8 cellular contexts compared by ENCODE assay signal in the genomic region with DNA sequence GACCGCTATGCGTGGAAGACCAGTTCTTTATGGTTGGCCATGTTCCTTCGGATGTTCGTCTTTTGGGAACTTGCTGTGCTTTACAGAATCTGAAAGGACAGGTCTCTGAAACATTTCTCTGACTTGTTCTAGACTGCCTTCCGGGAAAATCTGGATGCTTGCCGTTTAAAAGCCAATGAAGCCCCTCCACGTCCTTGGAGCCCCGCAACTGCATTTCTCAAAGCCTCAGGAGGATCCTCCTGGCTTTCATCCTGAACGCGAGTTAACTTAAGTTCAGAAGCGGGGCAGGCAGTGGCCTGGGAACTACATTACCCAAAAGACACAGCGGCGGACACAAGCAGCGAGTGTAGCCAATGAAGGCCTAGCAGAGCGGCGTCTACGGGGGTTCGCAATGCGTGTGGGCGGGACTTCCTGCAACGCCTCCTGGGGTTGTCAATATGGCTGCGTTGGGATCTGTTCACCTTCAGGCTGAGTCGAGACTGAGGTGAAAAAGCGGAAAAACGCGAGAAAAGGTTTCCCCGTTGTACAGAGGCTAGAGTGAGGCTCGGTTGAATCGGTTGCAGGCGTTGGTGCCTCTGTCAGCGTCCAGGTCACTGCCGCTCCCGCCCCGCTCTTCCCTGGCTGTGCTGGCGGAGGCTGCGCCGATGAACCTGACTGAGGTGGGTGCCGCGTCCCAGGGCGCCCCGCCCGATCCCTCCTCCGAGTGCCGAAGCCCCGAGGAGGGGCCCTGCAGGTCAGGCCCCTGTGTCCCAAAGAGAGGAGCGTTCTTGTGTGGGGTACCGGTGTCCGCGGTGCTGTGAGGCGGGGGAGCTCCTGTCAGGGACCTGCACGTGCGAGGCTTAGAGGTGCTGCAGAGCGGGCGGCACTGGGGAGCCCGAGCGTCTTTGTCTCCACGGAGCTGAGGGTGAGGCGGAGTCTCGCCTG. TPM values are rescaled to one million over a fixed set of nuclear protein-coding genes. Genes with fewer than 3 reads are reported as not detected.
DNase-seq lines count a peak whose midpoint lies in the region; ATAC-seq lines count a peak whose summit lies in the region.

Gene ZNF17 (plus strand): TSS at position 414 of the 924 bp plus-strand sequence. CDS start 2,455 bp downstream, outside the sequence.

- H3K36me3 Mint-ChIP-seq in effector memory CD8-positive, alpha-beta T cell (ENCODE audit: insufficient read depth) = peaks cover 24% of the 10 kb centered on the region
- H3K36me3 Mint-ChIP-seq in memory B cell = peaks cover 16% of the 10 kb centered on the region

- no peaks in the 10 kb centered on the region for H3K27me3 Mint-ChIP-seq in effector memory CD8-positive, alpha-beta T cell
- H3K27me3 Mint-ChIP-seq in memory B cell = no peaks in the 10 kb centered on the region

- peaks cover 22 to 41% of the 10 kb centered on the region in 2 donors for H3K4me1 Mint-ChIP-seq in effector memory CD8-positive, alpha-beta T cell (ENCODE audit: low read depth in 2 of 2)
- peaks cover 30% of the 10 kb centered on the region for H3K4me1 Mint-ChIP-seq in memory B cell

- peaks cover 7 to 11% of the 10 kb centered on the region in 2 donors for H3K9me3 Mint-ChIP-seq in effector memory CD8-positive, alpha-beta T cell
- H3K9me3 Mint-ChIP-seq in memory B cell = peaks cover 8% of the 10 kb centered on the region

- H3K27ac Mint-ChIP-seq in effector memory CD8-positive, alpha-beta T cell = peak within 1 kb of the TSS; percentile 90 to 91
- peak within 1 kb of the TSS; percentile 73 for H3K27ac Mint-ChIP-seq in memory B cell

- peak; percentile 91 for ATAC-seq in GM21360 (IDR thresholded peaks at IDR 0.05; ENCODE audit: unreplicated experiment)
- ATAC-seq in effector memory CD8-positive, alpha-beta T cell (replicated peaks) = peak; percentile 100
- ATAC-seq in memory B cell (ENCODE audit: low read depth) = peak; percentile 99

- peak; percentile 87 for DNase-seq in COLO829 (ENCODE audit: low spot score)
- DNase-seq in HT1080 (ENCODE audit: low read depth) = peak; percentile 89
- peak; percentile 91 to 92 for DNase-seq in NOMO-1 (lab: John Stamatoyannopoulos, UW; ENCODE audit: unreplicated experiment in 2 of 2)
- DNase-seq in activated CD8-positive, alpha-beta memory T cell treated with anti-CD3 and anti-CD28 coated beads for 24 hours = peak; percentile 92
- peak; percentile 85 to 89 (median 86) for DNase-seq in effector memory CD8-positive, alpha-beta T cell
- DNase-seq in memory B cell (ENCODE audit: low spot score in 2 of 2) = peak; percentile 79 to 83
- peak; percentile 89 for DNase-seq in stimulated activated CD8-positive, alpha-beta memory T cell treated with anti-CD3 and anti-CD28 coated beads, Interleukin-12 subunit alpha, Interleukin-12 subunit beta, amount 100 ng/mL, for 1 hour (ENCODE audit: low read depth)

- H3K4me3 Mint-ChIP-seq in effector memory CD8-positive, alpha-beta T cell = peak within 1 kb of the TSS; percentile 93 to 94
- peak within 1 kb of the TSS; percentile 96 for H3K4me3 Mint-ChIP-seq in memory B cell

RNA-seq across cellular contexts. Expression of gene ZNF17, which starts in this region (rescaled TPM):
- total RNA-seq in HT1080 (2014; rRNA removed; shearing (Covaris generic)) = 6.1 and 16.0 TPM in 2 replicates
- polyA plus RNA-seq in HT1080 (2015; cell fraction: cytosol; rRNA removed) = 4.8 and 5.1 TPM in 2 replicates
- polyA plus RNA-seq in HT1080 (2015; cell fraction: nucleus; rRNA removed) = 5.7 and 7.0 TPM in 2 replicates

Comparison
In these comparisons a context has a peak if more than half of its experiments do, and no peak if none do; other contexts are left out.
1. Peak in every context shown above with its lines: DNase-seq and ATAC-seq.